ENCODE assay signal across 8 cellular contexts in the genomic region with DNA sequence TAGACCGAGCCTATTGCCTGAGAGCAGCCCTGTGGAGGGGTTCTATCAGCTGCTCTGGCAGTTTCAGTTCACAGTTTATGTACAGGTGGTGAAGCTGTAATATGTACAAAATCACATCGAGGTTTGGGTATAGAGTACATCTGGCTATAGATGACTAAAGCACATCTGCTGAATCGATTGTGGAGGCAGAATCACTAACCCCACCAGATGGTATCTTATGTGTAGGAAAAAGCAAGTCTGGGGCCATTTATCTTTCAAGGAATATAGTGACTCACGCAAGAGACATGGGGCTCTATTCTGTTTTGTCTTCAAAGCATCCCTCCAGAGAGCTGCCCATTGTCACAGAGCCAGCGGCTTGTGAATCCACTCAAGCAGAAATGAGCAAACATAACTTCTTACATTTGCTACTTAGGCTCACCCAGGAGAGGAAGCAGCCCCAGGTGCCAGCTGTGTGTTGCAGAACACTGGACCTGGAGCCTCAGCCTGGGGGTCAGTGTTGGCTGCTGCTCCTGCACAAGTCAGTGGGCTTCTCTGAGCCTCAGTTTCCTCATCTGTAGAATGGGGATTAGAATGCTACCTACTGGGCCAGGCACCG. TPM values are rescaled to one million over a fixed set of nuclear protein-coding genes. Genes with fewer than 3 reads are reported as not detected.
DNase-seq lines count a peak whose midpoint lies in the region; ATAC-seq, FAIRE-seq and TF ChIP-seq lines count a peak whose summit lies in the region.

No MANE protein-coding gene starts in this region.

- H3K36me3 ChIP-seq in small intestine (ENCODE audit: control insufficient read depth in 2 of 2, insufficient read depth in 2 of 2, low read length in 2 of 2), result no peaks in the 10 kb centered on the region

- H3K27ac ChIP-seq in small intestine (ENCODE audit: low read depth in 1 of 2, low read length in 1 of 2), result no peak overlapping the region

- 63 to 74% (median 68%) methylated on average over 6 of the region's 6 CpGs for WGBS in small intestine, 3 donors

- peaks cover 0 to 2% of the 10 kb centered on the region in 2 donors for H3K27me3 ChIP-seq in small intestine (ENCODE audit: control insufficient read depth in 2 of 2, insufficient read depth in 2 of 2, low read length in 2 of 2)

- H3K4me3 ChIP-seq in small intestine (ENCODE audit: low read depth in 1 of 2, low read length in 2 of 2), result no peak overlapping the region

- peak; percentile 34 for DNase-seq in AG09319 (ENCODE audit: extremely low read depth, low read depth)
- DNase-seq in NCI-H69 (lab: John Stamatoyannopoulos, UW), result peak; percentile 91
- DNase-seq in hepatic stellate cell (ENCODE audit: low spot score), result peak; percentile 70
- no peak for DNase-seq in small intestine
- no peak for DNase-seq in NCI-H2029 treated with DMSO at 0.1 percent for 48 hours (lab: John Stamatoyannopoulos, UW)
- DNase-seq in NCI-H2227 (lab: John Stamatoyannopoulos, UW; ENCODE audit: unreplicated experiment), result no peak

- no peak for FAIRE-seq in small intestine (lab: Jason Lieb, UNC)

- H3K4me1 ChIP-seq in small intestine (ENCODE audit: control insufficient read depth in 2 of 2, insufficient read depth in 1 of 2, low read depth in 1 of 2, low read length in 1 of 2), result no peaks in the 10 kb centered on the region

- no peaks in the 10 kb centered on the region for H3K9me3 ChIP-seq in small intestine (ENCODE audit: control insufficient read depth, low read depth)

- ATAC-seq in GM18520 (IDR thresholded peaks at IDR 0.05; ENCODE audit: unreplicated experiment) (peak; percentile 66), HG02943 (IDR thresholded peaks at IDR 0.05; ENCODE audit: low read depth, unreplicated experiment) (peak; percentile 59)

- TF ChIP-seq CTCF in AG09319 (IDR thresholded peaks at IDR 0.05; ENCODE audit: low read depth, low read length), result no peak

RNA-seq across cellular contexts. Expression of a gene that starts 21.3 kb away (rescaled TPM):
- 10 to 100 TPM; 25.4 to 65.7 (median 52.8) TPM for polyA plus RNA-seq in small intestine

RNA-seq across cellular contexts. Expression of a gene that starts 22.5 kb away (rescaled TPM):
- 1 to 10 TPM in 1 of 3 donors, under 1 TPM in 1, not detected in 1; 0.54 to 2.1 TPM for polyA plus RNA-seq in small intestine

Comparison
In these comparisons a context has a peak if more than half of its experiments do, and no peak if none do; other contexts are left out.
1. DNase-seq: peak in AG09319 (single experiment), NCI-H69 (single experiment) and hepatic stellate cell (single experiment); none in small intestine (single experiment), NCI-H2029 treated with DMSO at 0.1 percent for 48 hours (single experiment) and NCI-H2227 (single experiment).